22 cellular contexts compared by ENCODE assay signal in the genomic region with DNA sequence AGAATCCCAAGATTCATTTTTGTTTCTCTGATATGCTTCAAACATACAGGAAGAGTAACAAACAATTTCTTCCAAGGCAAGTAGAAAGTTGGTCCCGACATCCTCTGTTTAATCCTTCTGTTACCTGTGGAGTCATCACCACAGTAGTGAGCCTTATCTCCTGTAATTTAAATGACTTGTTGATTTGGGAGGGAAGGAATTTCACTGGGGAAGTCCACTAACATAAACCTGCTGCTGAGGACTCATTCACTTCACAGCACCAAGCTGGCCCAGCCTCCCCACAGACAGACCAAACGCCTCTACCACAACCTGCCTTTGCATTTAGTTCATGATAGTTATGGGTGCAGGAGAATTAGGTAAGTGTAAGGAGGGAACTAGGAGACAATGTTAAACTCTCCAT.
"Had no signal": no experiment of that assay in that cellular context is flagged by ENCODE, and none has a peak within 500 bp of the region (broad histone marks: within the 10 kb centered on the region; RNA-seq: fewer than 3 reads in every experiment).

No MANE protein-coding gene starts in this region.

- H3K36me3 Mint-ChIP-seq: naive thymus-derived CD4-positive, alpha-beta T cell; type B pancreatic cell had no signal

- H3K27ac Mint-ChIP-seq: activated B cell treated with CpG ODN at 0.5 μM for 24 hours; activated naive CD4-positive, alpha-beta T cell treated with anti-CD3 and anti-CD28 coated beads for 36 hours; effector memory CD8-positive, alpha-beta T cell; naive thymus-derived CD4-positive, alpha-beta T cell; type B pancreatic cell had no signal

- H3K27ac ChIP-seq: ascending aorta, breast epithelium, pancreas, suprapubic skin had no signal

- H3K36me3 ChIP-seq: ascending aorta, breast epithelium, pancreas, suprapubic skin had no signal

- H3K9me3 ChIP-seq: ascending aorta, breast epithelium, pancreas, suprapubic skin had no signal

- H3K27me3 ChIP-seq: ascending aorta, breast epithelium, pancreas, suprapubic skin had no signal

- H3K4me3 Mint-ChIP-seq: activated B cell treated with CpG ODN at 0.5 μM for 24 hours; activated naive CD4-positive, alpha-beta T cell treated with anti-CD3 and anti-CD28 coated beads for 36 hours; activated naive CD8-positive, alpha-beta T cell treated with anti-CD3 and anti-CD28 coated beads, Interleukin-2, amount 50 U/mL, for 24 hours; activated T-helper 1 cell treated with anti-CD3 and anti-CD28 coated beads, Interleukin-12 subunit alpha, Interleukin-12 subunit beta, Interleukin-2, Interleukin-4 antibody, amounts not matched to agents 30 ng/mL and 10 ng/mL and 1 ng/mL, durations not matched to agents 14 hours and 24 hours and 36 hours; effector memory CD8-positive, alpha-beta T cell; naive thymus-derived CD4-positive, alpha-beta T cell; type B pancreatic cell had no signal

- DNase-seq: activated B cell treated with CpG ODN at 0.5 μM for 24 hours; activated CD4-positive, alpha-beta T cell treated with anti-CD3 and anti-CD28 coated beads for 48 hours; activated naive CD4-positive, alpha-beta T cell treated with anti-CD3 and anti-CD28 coated beads for 36 hours; activated naive CD8-positive, alpha-beta T cell treated with anti-CD3 and anti-CD28 coated beads, Interleukin-2, amount 50 U/mL, for 24 hours; cerebellar nuclear complex; effector memory CD8-positive, alpha-beta T cell; head of caudate nucleus; left colon; naive thymus-derived CD4-positive, alpha-beta T cell; pancreas; retina; stimulated activated CD4-positive, alpha-beta T cell treated with anti-CD3 and anti-CD28 coated beads, Interleukin-2, amount 100 ng/mL, for 48 hours; stimulated activated naive CD4-positive, alpha-beta T cell treated with Interleukin-2 at 50 U/mL for 16 hours; T-helper 2 cell had no signal

- H3K9me3 Mint-ChIP-seq: activated B cell treated with CpG ODN at 0.5 μM for 24 hours; activated naive CD4-positive, alpha-beta T cell treated with anti-CD3 and anti-CD28 coated beads for 36 hours; activated naive CD8-positive, alpha-beta T cell treated with anti-CD3 and anti-CD28 coated beads, Interleukin-2, amount 50 U/mL, for 24 hours; activated T-helper 1 cell treated with anti-CD3 and anti-CD28 coated beads, Interleukin-12 subunit alpha, Interleukin-12 subunit beta, Interleukin-2, Interleukin-4 antibody, amounts not matched to agents 30 ng/mL and 10 ng/mL and 1 ng/mL, durations not matched to agents 14 hours and 24 hours and 36 hours; effector memory CD8-positive, alpha-beta T cell; type B pancreatic cell had no signal

- H3K4me3 ChIP-seq: ascending aorta, breast epithelium, lung, pancreas, suprapubic skin had no signal

- H3K4me1 ChIP-seq: ascending aorta, breast epithelium, suprapubic skin had no signal

- FAIRE-seq: frontal cortex, islet of Langerhans, pancreas had no signal

- H3K27me3 Mint-ChIP-seq: activated B cell treated with CpG ODN at 0.5 μM for 24 hours, type B pancreatic cell had no signal
